In the genomic region with DNA sequence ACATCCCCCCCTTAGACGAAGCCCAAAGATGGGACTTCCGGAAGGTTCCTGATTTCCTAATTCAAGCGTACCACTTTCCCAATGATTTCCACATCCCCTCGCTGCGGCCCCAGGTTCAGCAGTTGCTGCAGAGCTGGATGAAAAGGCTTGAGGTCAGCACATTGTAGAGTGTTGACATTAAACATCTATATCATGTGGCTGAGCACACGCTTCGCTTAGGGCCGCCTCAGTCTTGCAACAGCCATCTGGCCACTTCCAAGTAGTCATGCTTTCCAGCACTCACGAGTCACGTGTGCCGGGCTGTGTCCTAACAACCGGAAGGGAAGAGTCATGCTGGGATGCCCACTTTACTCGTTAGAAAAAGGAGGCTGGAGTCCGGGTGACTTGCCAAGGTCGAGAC, we compare ENCODE assay signal across 15 cellular contexts.
"Had no signal": no experiment of that assay in that cellular context is flagged by ENCODE, and none has a peak within 500 bp of the region (broad histone marks: within the 10 kb centered on the region; RNA-seq: fewer than 3 reads in every experiment).

No MANE protein-coding gene starts in this region.

- H3K27me3 Mint-ChIP-seq: activated naive CD8-positive, alpha-beta T cell treated with anti-CD3 and anti-CD28 coated beads, Interleukin-2, amount 50 U/mL, for 24 hours; dendritic cell treated with granulocyte-macrophage colony-stimulating factor and Interleukin-4, amounts not matched to agents 40 ng/mL and 50 ng/mL, for 4 days had no signal

- H3K4me3 ChIP-seq: breast epithelium, gastrocnemius medialis, heart left ventricle, lung had no signal

- H3K36me3 Mint-ChIP-seq: immature natural killer cell had no signal

- DNase-seq: activated CD4-positive, CD25-positive, alpha-beta regulatory T cell treated with anti-CD3 and anti-CD28 coated beads, Interleukin-2, amount 50 U/mL, for 72 hours; activated naive CD4-positive, alpha-beta T cell treated with anti-CD3 and anti-CD28 coated beads for 36 hours; activated naive CD8-positive, alpha-beta T cell treated with anti-CD3 and anti-CD28 coated beads, Interleukin-2, amount 50 U/mL, for 24 hours; activated T-cell treated with anti-CD3 and anti-CD28 coated beads for 4 hours; aorta; effector memory CD4-positive, alpha-beta T cell; gastrocnemius medialis; heart left ventricle; immature natural killer cell; left cardiac atrium; midbrain; stimulated activated naive CD8-positive, alpha-beta T cell treated with anti-CD3 and anti-CD28 coated beads, Interleukin-15, amount 100 ng/mL, for 72 hours had no signal

- H3K27ac Mint-ChIP-seq: activated naive CD4-positive, alpha-beta T cell treated with anti-CD3 and anti-CD28 coated beads for 36 hours; activated naive CD8-positive, alpha-beta T cell treated with anti-CD3 and anti-CD28 coated beads, Interleukin-2, amount 50 U/mL, for 24 hours; dendritic cell treated with granulocyte-macrophage colony-stimulating factor and Interleukin-4, amounts not matched to agents 40 ng/mL and 50 ng/mL, for 4 days; immature natural killer cell; stimulated activated naive CD8-positive, alpha-beta T cell treated with anti-CD3 and anti-CD28 coated beads, Interleukin-15, amount 100 ng/mL, for 72 hours had no signal

- H3K4me3 Mint-ChIP-seq: activated naive CD4-positive, alpha-beta T cell treated with anti-CD3 and anti-CD28 coated beads for 36 hours; activated naive CD8-positive, alpha-beta T cell treated with anti-CD3 and anti-CD28 coated beads, Interleukin-2, amount 50 U/mL, for 24 hours; dendritic cell treated with granulocyte-macrophage colony-stimulating factor and Interleukin-4, amounts not matched to agents 40 ng/mL and 50 ng/mL, for 4 days; immature natural killer cell; stimulated activated naive CD8-positive, alpha-beta T cell treated with anti-CD3 and anti-CD28 coated beads, Interleukin-15, amount 100 ng/mL, for 72 hours had no signal

- H3K4me1 Mint-ChIP-seq: activated naive CD8-positive, alpha-beta T cell treated with anti-CD3 and anti-CD28 coated beads, Interleukin-2, amount 50 U/mL, for 24 hours; immature natural killer cell; stimulated activated naive CD8-positive, alpha-beta T cell treated with anti-CD3 and anti-CD28 coated beads, Interleukin-15, amount 100 ng/mL, for 72 hours had no signal

- H3K9me3 Mint-ChIP-seq: activated naive CD4-positive, alpha-beta T cell treated with anti-CD3 and anti-CD28 coated beads for 36 hours had no signal
